ENCODE assay signal across 1 cellular context in genomic region chr5:34459908-34460307, GRCh38.
TF ChIP-seq lines count a peak whose summit lies in the region.

No MANE protein-coding gene starts in this region.

TF ChIP-seq in WTC11, 78 proteins besides CTCF, POLR2A, EP300 and RAD21 (continued from another document):
- TF ChIP-seq ZNF138 (CRISPR knock-in tag; conservative IDR thresholded peaks at IDR 0.05): no peak
- TF ChIP-seq NR2C2 (CRISPR knock-in tag; IDR thresholded peaks at IDR 0.05): no peak
- TF ChIP-seq ATF6 (CRISPR knock-in tag; IDR thresholded peaks at IDR 0.05): no peak
- no peak for TF ChIP-seq ZNF532 (CRISPR knock-in tag; IDR thresholded peaks at IDR 0.05; ENCODE audit: borderline replicate concordance)
- no peak for TF ChIP-seq ZNF121 (CRISPR knock-in tag; IDR thresholded peaks at IDR 0.05)
- TF ChIP-seq NFATC4 (CRISPR knock-in tag; IDR thresholded peaks at IDR 0.05): no peak
- no peak for TF ChIP-seq IRF2 (CRISPR knock-in tag; IDR thresholded peaks at IDR 0.05; ENCODE audit: borderline replicate concordance, low read depth)
- TF ChIP-seq ZNF671 (CRISPR knock-in tag; IDR thresholded peaks at IDR 0.05): no peak
- TF ChIP-seq KAT7 (CRISPR knock-in tag; IDR thresholded peaks at IDR 0.05; ENCODE audit: borderline replicate concordance): no peak
- TF ChIP-seq ELF4 (CRISPR knock-in tag; IDR thresholded peaks at IDR 0.05; ENCODE audit: low read depth): no peak
- TF ChIP-seq ZNF512 (CRISPR knock-in tag; IDR thresholded peaks at IDR 0.05; ENCODE audit: borderline replicate concordance): no peak
- no peak for TF ChIP-seq ZMAT4 (CRISPR knock-in tag; IDR thresholded peaks at IDR 0.05)
